ENCODE assay signal across 1 cellular context in genomic region chr18:47975701-47976100, GRCh38.
TF ChIP-seq lines count a peak whose summit lies in the region.

No MANE protein-coding gene starts in this region.

TF ChIP-seq in GM23338, 12 proteins besides CTCF, POLR2A, EP300 and RAD21 (continued from another document):
- TF ChIP-seq ETS1 (IDR thresholded peaks at IDR 0.05) (no peak), ZNF331 (CRISPR knock-in tag; IDR thresholded peaks at IDR 0.05; ENCODE audit: low read depth) (no peak), CREB1 (CRISPR knock-in tag; IDR thresholded peaks at IDR 0.05; ENCODE audit: low read depth) (no peak), STAT1 (IDR thresholded peaks at IDR 0.05; ENCODE audit: unreplicated experiment) (no peak), NANOG (IDR thresholded peaks at IDR 0.05; ENCODE audit: borderline replicate concordance) (no peak), EZH2 (IDR thresholded peaks at IDR 0.05; ENCODE audit: low read depth, unreplicated experiment) (no peak), ZNF114 (CRISPR knock-in tag; IDR thresholded peaks at IDR 0.05) (no peak), ZNF462 (CRISPR knock-in tag; IDR thresholded peaks at IDR 0.05) (no peak), POLR2AphosphoS5 (IDR thresholded peaks at IDR 0.05; ENCODE audit: low read depth) (no peak)
